Comparison of ENCODE assay signal across 27 cellular contexts in genomic region chr6:170376386-170377084, GRCh38.
DNase-seq lines count a peak whose midpoint lies in the region; ATAC-seq, FAIRE-seq and TF ChIP-seq lines count a peak whose summit lies in the region.
"Had no signal": no experiment of that assay in that cellular context is flagged by ENCODE, and none has a peak within 500 bp of the region (broad histone marks: within the 10 kb centered on the region; RNA-seq: fewer than 3 reads in every experiment).

No MANE protein-coding gene starts in this region.

- H3K27ac Mint-ChIP-seq in effector memory CD8-positive, alpha-beta T cell: no peak overlapping the region
- peak overlapping the region; percentile 14 for H3K27ac Mint-ChIP-seq in stimulated activated memory B cell treated with anti-CD40 and anti-IgM and Interleukin-4, amounts not matched to agents 10 μg/mL and 1 μg/mL and 100 μg/mL, for 72 hours

- TF ChIP-seq POLR2A in H54 (IDR thresholded peaks at IDR 0.05; ENCODE audit: low read depth, low read length) (no peak), spleen (IDR thresholded peaks at IDR 0.05) (no peak), prostate gland (IDR thresholded peaks at IDR 0.05) (no peak)

- H3K4me1 ChIP-seq in spleen (peaks cover 0 to 53% (median 10%) of the 10 kb centered on the region in 6 donors), prostate gland (replicated peaks) (no peaks in the 10 kb centered on the region)
- H3K4me1 ChIP-seq: A549, tibial nerve had no signal

- H3K27me3 Mint-ChIP-seq in effector memory CD8-positive, alpha-beta T cell: no peaks in the 10 kb centered on the region
- H3K27me3 Mint-ChIP-seq in stimulated activated memory B cell treated with anti-CD40 and anti-IgM and Interleukin-4, amounts not matched to agents 10 μg/mL and 1 μg/mL and 100 μg/mL, for 72 hours: no peaks in the 10 kb centered on the region
- H3K27me3 Mint-ChIP-seq: stimulated activated naive CD8-positive, alpha-beta T cell treated with anti-CD3 and anti-CD28 coated beads, Interleukin-15, amount 100 ng/mL, for 72 hours had no signal

- H3K36me3 Mint-ChIP-seq in effector memory CD8-positive, alpha-beta T cell (ENCODE audit: insufficient read depth): peaks cover 8% of the 10 kb centered on the region
- H3K36me3 Mint-ChIP-seq in stimulated activated memory B cell treated with anti-CD40 and anti-IgM and Interleukin-4, amounts not matched to agents 10 μg/mL and 1 μg/mL and 100 μg/mL, for 72 hours: peaks cover 23% of the 10 kb centered on the region

- ATAC-seq in effector memory CD8-positive, alpha-beta T cell (replicated peaks): no peak
- no peak for ATAC-seq in stimulated activated memory B cell treated with anti-CD40 and anti-IgM and Interleukin-4, amounts not matched to agents 10 μg/mL and 1 μg/mL and 100 μg/mL, for 72 hours
- ATAC-seq: A549; activated T-cell treated with anti-CD3 and anti-CD28 coated beads, Interleukin-2, amount 50 U/mL, for 4 hours; heart left ventricle; left ventricle myocardium superior; SK-N-SH treated with all-trans-retinoic acid at 6 μM for 48 hours; stimulated activated naive CD8-positive, alpha-beta T cell treated with anti-CD3 and anti-CD28 coated beads, Interleukin-15, amount 100 ng/mL, for 72 hours had no signal

- WGBS in spleen, 5 donors: 70 to 82% (median 73%) methylated on average over 26 to 32 of the region's 32 CpGs
- WGBS in prostate gland: 85% methylated on average over 32 of the region's 32 CpGs

- DNase-seq in NCI-H510A (lab: John Stamatoyannopoulos, UW): peak; percentile 25
- no peak for DNase-seq in NCI-H510A treated with DMSO at 0.1 percent for 48 hours (lab: John Stamatoyannopoulos, UW)
- no peak for DNase-seq in HL-60 (ENCODE audit: low read depth in 1 of 2, low spot score in 1 of 2)
- no peak for DNase-seq in effector memory CD8-positive, alpha-beta T cell
- DNase-seq in H54 (ENCODE audit: insufficient read length, low spot score): no peak
- no peak for DNase-seq in spleen
- no peak for DNase-seq in prostate gland (ENCODE audit: low spot score)
- DNase-seq: activated naive CD4-positive, alpha-beta T cell treated with anti-CD3 and anti-CD28 coated beads, Interleukin-2, amount 50 U/mL, for 16 hours; activated T-cell treated with anti-CD3 and anti-CD28 coated beads, Interleukin-2, amount 50 U/mL, for 4 hours; C1 segment of cervical spinal cord; central memory CD4-positive, alpha-beta T cell; GOT3; heart left ventricle; Kasumi-1; left ventricle myocardium superior; NCI-H2081; NCI-H524 treated with DMSO at 0.1 percent for 48 hours; stimulated activated CD4-positive, alpha-beta T cell treated with anti-CD3 and anti-CD28 coated beads, Interleukin-2, amount 100 ng/mL, for 48 hours; stimulated activated naive CD8-positive, alpha-beta T cell treated with anti-CD3 and anti-CD28 coated beads, Interleukin-15, amount 100 ng/mL, for 72 hours; T-helper 9 cell had no signal

- peak overlapping the region; percentile 6 to 7 for H3K4me3 Mint-ChIP-seq in effector memory CD8-positive, alpha-beta T cell
- H3K4me3 Mint-ChIP-seq in stimulated activated memory B cell treated with anti-CD40 and anti-IgM and Interleukin-4, amounts not matched to agents 10 μg/mL and 1 μg/mL and 100 μg/mL, for 72 hours: no peak overlapping the region
- H3K4me3 Mint-ChIP-seq: activated T-cell treated with anti-CD3 and anti-CD28 coated beads, Interleukin-2, amount 50 U/mL, for 4 hours; stimulated activated naive CD8-positive, alpha-beta T cell treated with anti-CD3 and anti-CD28 coated beads, Interleukin-15, amount 100 ng/mL, for 72 hours had no signal

- H3K27me3 ChIP-seq in HL-60 (ENCODE audit: insufficient read depth, poor library complexity, severe bottlenecking) (no peaks in the 10 kb centered on the region), spleen (replicated peaks in 1 of 7) (no peaks in the 10 kb centered on the region), prostate gland (replicated peaks; ENCODE audit: insufficient read depth) (no peaks in the 10 kb centered on the region)
- H3K27me3 ChIP-seq: heart left ventricle, tibial nerve had no signal

- peak overlapping the region; percentile 83 for H3K27ac ChIP-seq in HL-60 (replicated peaks)
- H3K27ac ChIP-seq in spleen: peak overlapping the region in 1 of 8 donors; percentile 66
- no peak overlapping the region for H3K27ac ChIP-seq in prostate gland
- H3K27ac ChIP-seq: A549, heart left ventricle, tibial nerve had no signal

- TF ChIP-seq CTCF in HL-60 (IDR thresholded peaks at IDR 0.05; ENCODE audit: insufficient read depth, low read length) (no peak), spleen (IDR thresholded peaks at IDR 0.05 in 8 of 11, conservative IDR thresholded peaks at IDR 0.05 in 3 of 11) (no peak), prostate gland (IDR thresholded peaks at IDR 0.05) (no peak)

- peaks cover 18 to 29% of the 10 kb centered on the region in 2 donors for H3K4me1 Mint-ChIP-seq in effector memory CD8-positive, alpha-beta T cell (ENCODE audit: low read depth in 2 of 2)
- peaks cover 18% of the 10 kb centered on the region for H3K4me1 Mint-ChIP-seq in stimulated activated memory B cell treated with anti-CD40 and anti-IgM and Interleukin-4, amounts not matched to agents 10 μg/mL and 1 μg/mL and 100 μg/mL, for 72 hours

- FAIRE-seq in H54 (lab: Jason Lieb, UNC): no peak
- FAIRE-seq: A549, astrocyte, D721Med had no signal

- H3K36me3 ChIP-seq in spleen: peaks cover 0 to 37% (median 4%) of the 10 kb centered on the region in 6 donors
- H3K36me3 ChIP-seq in prostate gland: no peaks in the 10 kb centered on the region

- intact Hi-C loops in spleen (cut with DNase I; ENCODE audit: low total_unique reads) (no loop called here), prostate gland (cut with DNase I) (no loop called here)

- H3K9me3 Mint-ChIP-seq in effector memory CD8-positive, alpha-beta T cell: no peaks in the 10 kb centered on the region
- H3K9me3 Mint-ChIP-seq in stimulated activated memory B cell treated with anti-CD40 and anti-IgM and Interleukin-4, amounts not matched to agents 10 μg/mL and 1 μg/mL and 100 μg/mL, for 72 hours: no peaks in the 10 kb centered on the region
- H3K9me3 Mint-ChIP-seq: activated T-cell treated with anti-CD3 and anti-CD28 coated beads, Interleukin-2, amount 50 U/mL, for 4 hours; stimulated activated naive CD8-positive, alpha-beta T cell treated with anti-CD3 and anti-CD28 coated beads, Interleukin-15, amount 100 ng/mL, for 72 hours had no signal

- H3K4me3 ChIP-seq in HL-60 (replicated peaks; ENCODE audit: insufficient read depth, low read length): no peak overlapping the region
- no peak overlapping the region for H3K4me3 ChIP-seq in spleen
- no peak overlapping the region for H3K4me3 ChIP-seq in prostate gland
- H3K4me3 ChIP-seq: A549, heart left ventricle, smooth muscle cell, tibial nerve had no signal

- H3K9me3 ChIP-seq in spleen (no peaks in the 10 kb centered on the region), prostate gland (no peaks in the 10 kb centered on the region)
- H3K9me3 ChIP-seq: A549, heart left ventricle, tibial nerve had no signal
